In genomic region chr1:221530791-221531190, GRCh38 we compare ENCODE assay signal across 21 cellular contexts.
"Had no signal": no experiment of that assay in that cellular context is flagged by ENCODE, and none has a peak within 500 bp of the region (broad histone marks: within the 10 kb centered on the region; RNA-seq: fewer than 3 reads in every experiment).

No MANE protein-coding gene starts in this region.

- H3K4me3 ChIP-seq: dorsolateral prefrontal cortex, gastrocnemius medialis, heart right ventricle, psoas muscle, right lobe of liver, spleen, testis, tibial nerve, upper lobe of right lung, vagina had no signal

- H3K36me3 ChIP-seq: gastrocnemius medialis, heart right ventricle, neutrophil, right lobe of liver, spleen, tibial nerve, upper lobe of right lung, vagina had no signal

- H3K9me3 ChIP-seq: gastrocnemius medialis, heart right ventricle, neutrophil, psoas muscle, right lobe of liver, spleen, testis, tibial nerve, upper lobe of right lung, vagina had no signal

- H3K27me3 ChIP-seq: neutrophil, right lobe of liver, spleen, testis, tibial nerve, upper lobe of right lung, vagina had no signal

- DNase-seq: dorsolateral prefrontal cortex; effector CD8-positive, alpha-beta T cell; gastrocnemius medialis; heart right ventricle; hypothalamus; kidney glomerular epithelial cell; mammary epithelial cell; naive thymus-derived CD8-positive, alpha-beta T cell; psoas muscle; retina; right lobe of liver; spleen; stimulated activated CD4-positive, alpha-beta T cell treated with anti-CD3 and anti-CD28 coated beads, Interleukin-2, amount 100 ng/mL, for 24 hours; stimulated activated CD4-positive, alpha-beta T cell treated with anti-CD3 and anti-CD28 coated beads, Interleukin-4, amount 100 ng/mL, for 4 hours; stimulated activated naive B cell treated with anti-CD40 and anti-IgM and Interleukin-4, amounts not matched to agents 10 μg/mL and 1 μg/mL and 100 μg/mL, for 72 hours; stimulated activated naive CD8-positive, alpha-beta T cell treated with anti-CD3 and anti-CD28 coated beads, Interleukin-15, amount 100 ng/mL, for 72 hours; testis; upper lobe of right lung had no signal

- H3K27ac ChIP-seq: dorsolateral prefrontal cortex, gastrocnemius medialis, heart right ventricle, neutrophil, psoas muscle, right lobe of liver, spleen, testis, tibial nerve, upper lobe of right lung, vagina had no signal

- H3K4me1 ChIP-seq: gastrocnemius medialis, heart right ventricle, psoas muscle, right lobe of liver, spleen, testis, tibial nerve, upper lobe of right lung, vagina had no signal

- ATAC-seq: gastrocnemius medialis; heart right ventricle; naive thymus-derived CD8-positive, alpha-beta T cell; psoas muscle; right lobe of liver; stimulated activated naive B cell treated with anti-CD40 and anti-IgM and Interleukin-4, amounts not matched to agents 10 μg/mL and 1 μg/mL and 100 μg/mL, for 72 hours; stimulated activated naive CD8-positive, alpha-beta T cell treated with anti-CD3 and anti-CD28 coated beads, Interleukin-15, amount 100 ng/mL, for 72 hours; upper lobe of right lung had no signal
